ENCODE assay signal across 11 cellular contexts in the genomic region with DNA sequence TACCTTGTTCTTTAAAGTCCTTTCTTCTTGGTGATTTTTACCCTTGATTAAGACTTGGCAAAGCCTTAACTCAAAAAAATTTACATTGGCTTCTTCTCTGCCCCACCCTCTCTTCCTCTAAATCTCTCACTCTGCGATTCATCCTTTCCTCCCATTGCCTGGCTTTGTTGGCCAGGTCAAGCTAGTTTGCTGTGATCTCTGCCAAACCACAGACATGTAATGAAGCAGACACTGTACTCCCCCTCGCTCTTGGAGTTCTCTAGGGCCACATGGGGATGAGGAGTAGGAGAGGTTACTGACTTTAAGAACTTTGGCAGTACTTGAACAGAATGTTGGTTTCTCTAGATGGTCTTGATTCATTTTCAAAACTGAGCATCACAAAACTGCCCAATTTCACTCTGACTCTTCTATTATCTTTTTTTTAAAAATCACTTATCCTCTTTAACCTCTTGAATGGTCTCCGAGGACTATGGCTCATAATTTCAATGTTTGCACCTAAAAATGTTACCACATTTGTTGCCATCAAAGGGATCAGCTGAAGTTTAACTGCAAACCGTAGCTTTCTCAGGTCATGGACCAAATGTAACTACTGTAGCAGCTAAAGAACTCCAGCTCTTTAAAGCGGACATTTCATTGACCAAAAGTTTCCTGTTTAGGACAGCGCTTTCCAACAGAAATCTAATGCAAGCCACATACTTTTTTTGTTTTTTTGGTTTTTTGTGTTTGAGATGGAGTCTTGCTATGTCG.
A peak's percentile ranks its signal among the peaks of the same experiment; 100 is the strongest.
DNase-seq lines count a peak whose midpoint lies in the region; ATAC-seq and TF ChIP-seq lines count a peak whose summit lies in the region.
"Had no signal": no experiment of that assay in that cellular context is flagged by ENCODE, and none has a peak within 500 bp of the region (broad histone marks: within the 10 kb centered on the region; RNA-seq: fewer than 3 reads in every experiment).

No MANE protein-coding gene starts in this region.

- no peak for TF ChIP-seq POLR2A in testis (IDR thresholded peaks at IDR 0.05)

- no peaks in the 10 kb centered on the region for H3K9me3 ChIP-seq in testis

- peaks cover 8% of the 10 kb centered on the region for H3K4me1 ChIP-seq in testis

- TF ChIP-seq CTCF in testis (IDR thresholded peaks at IDR 0.05) = no peak

- ATAC-seq in left ventricle myocardium superior = peak; percentile 74
- ATAC-seq in GM21526 (IDR thresholded peaks at IDR 0.05; ENCODE audit: low FRiP score, unreplicated experiment) = no peak

- WGBS in testis, 2 donors = 36% methylated on average over 7 of the region's 7 CpGs

- intact Hi-C loops in left ventricle myocardium superior (cut with micrococcal nuclease) = no loop called here
- intact Hi-C loops in testis (cut with DNase I; ENCODE audit: low total_unique reads) = no loop called here

- DNase-seq in HK-2 (ENCODE audit: unreplicated experiment) (peak; percentile 43), amniotic stem cell (lab: John Stamatoyannopoulos, UW) (peak; percentile 25), left ventricle myocardium superior (no peak), testis (peak; percentile 55), NCI-H128 (lab: John Stamatoyannopoulos, UW; ENCODE audit: unreplicated experiment) (no peak), NCI-H82 treated with DMSO at 0.1 percent for 48 hours (lab: John Stamatoyannopoulos, UW; ENCODE audit: unreplicated experiment) (no peak), NCI-H1436 treated with DMSO at 0.1 percent for 48 hours (lab: John Stamatoyannopoulos, UW) (no peak)
- DNase-seq: NCI-H146; SHP77; stimulated activated CD4-positive, alpha-beta T cell treated with anti-CD3 and anti-CD28 coated beads, Interleukin-4, amount 100 ng/mL, for 4 hours had no signal

- H3K27me3 ChIP-seq in testis = no peaks in the 10 kb centered on the region

- H3K36me3 ChIP-seq in testis (ENCODE audit: low read depth, missing control alignments) = no peaks in the 10 kb centered on the region

- H3K4me3 ChIP-seq in testis = no peak overlapping the region

- H3K27ac ChIP-seq in testis = no peak overlapping the region

Comparison
In these comparisons a context has a peak if more than half of its experiments do, and no peak if none do; other contexts are left out.
1. DNase-seq: peak in HK-2 (single experiment), amniotic stem cell (single experiment) and testis (single experiment); none in left ventricle myocardium superior (single experiment), NCI-H128 (single experiment), NCI-H82 treated with DMSO at 0.1 percent for 48 hours (single experiment) and NCI-H1436 treated with DMSO at 0.1 percent for 48 hours (single experiment).